7 cellular contexts compared by ENCODE assay signal in the genomic region with DNA sequence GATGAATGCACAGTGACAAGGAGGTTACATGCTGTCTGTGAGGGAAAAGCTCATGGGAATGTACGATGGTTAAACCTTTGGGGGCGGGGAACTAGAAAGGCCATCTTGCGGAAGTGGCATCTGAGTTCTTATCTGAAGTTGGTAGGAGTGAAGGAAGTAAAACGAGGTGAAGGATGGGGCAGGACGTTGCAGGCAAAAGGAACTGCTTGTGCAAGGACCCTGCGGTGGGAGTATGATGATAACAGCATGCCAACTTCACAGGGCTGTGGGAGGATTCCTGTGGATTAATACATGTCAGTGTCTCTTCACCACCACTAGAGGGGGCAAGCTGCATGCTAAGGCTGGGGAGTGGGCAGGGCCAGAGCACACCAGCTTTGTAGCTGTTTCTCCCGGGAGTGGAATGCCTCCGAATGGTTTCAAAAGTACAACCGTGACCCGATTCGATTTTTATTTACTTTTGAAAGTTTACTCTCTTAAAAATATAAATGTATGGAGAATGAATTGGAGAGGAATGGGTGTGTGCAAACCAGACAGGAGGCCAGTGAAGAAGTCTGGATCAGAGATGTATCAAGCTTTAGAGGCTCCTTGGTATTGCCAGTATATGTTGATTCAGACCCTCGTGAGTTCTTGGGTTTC.
DNase-seq lines count a peak whose midpoint lies in the region; ATAC-seq and TF ChIP-seq lines count a peak whose summit lies in the region.

No MANE protein-coding gene starts in this region.

- no peak overlapping the region for H3K4me3 ChIP-seq in GM12864 (ENCODE audit: low read depth, low read length)
- H3K4me3 ChIP-seq in HAP-1 = 0 out of 2 replicates have a peak overlapping the region, but pooled peaks have one; percentile 8
- H3K4me3 ChIP-seq in Loucy (ENCODE audit: low read length, poor library complexity, severe bottlenecking) = no peak overlapping the region
- H3K4me3 ChIP-seq in adrenal gland = peak overlapping the region in 1 of 4 donors; percentile 24
- peak overlapping the region in 6 of 10 donors; percentile 8 to 37 (median 22) for H3K4me3 ChIP-seq in heart right ventricle

- in situ Hi-C loops in HAP-1 (cut with MboI; ENCODE audit: low sequenced_read_pairs) (no loop called here), SK-MEL-5 (cut with HindIII; ENCODE audit: low pct_unique_long_range_greater_than_20kb, low sequenced_read_pairs) (no loop called here)

- DNase-seq in GM12864 (ENCODE audit: low read depth) (no peak), HAP-1 (ENCODE audit: low spot score in 2 of 2) (peak; percentile 72 to 79), SK-MEL-5 (ENCODE audit: low read depth, low spot score) (peak; percentile 76), adrenal gland (peak; percentile 59 to 79 (median 73)), heart right ventricle (peak; percentile 32 to 61), pulmonary artery endothelial cell (ENCODE audit: low read depth, low spot score) (peak; percentile 32)

- no peak overlapping the region for H3K4me2 ChIP-seq in Loucy (ENCODE audit: low read depth, low read length, poor library complexity, severe bottlenecking)

- H3K27me3 ChIP-seq in HAP-1 (ENCODE audit: low read depth) (no peaks in the 10 kb centered on the region), Loucy (ENCODE audit: insufficient read depth, low read length, poor library complexity, severe bottlenecking) (no peaks in the 10 kb centered on the region), adrenal gland (no peaks in the 10 kb centered on the region), heart right ventricle (no peaks in the 10 kb centered on the region)

- ATAC-seq in heart right ventricle = peak; percentile 89 to 96 (median 94)

- TF ChIP-seq CTCF in GM12864 (IDR thresholded peaks at IDR 0.05; ENCODE audit: low read depth, low read length, missing control alignments) = peak; percentile 94
- TF ChIP-seq CTCF in Loucy (conservative IDR thresholded peaks at IDR 0.05; ENCODE audit: low read length) = peak; percentile 66
- peak; percentile 80 to 92 (median 90) for TF ChIP-seq CTCF in adrenal gland (IDR thresholded peaks at IDR 0.05)
- TF ChIP-seq CTCF in heart right ventricle (IDR thresholded peaks at IDR 0.05) = peak; percentile 87 to 95 (median 93)

- H3K9me2 ChIP-seq in Loucy (replicated peaks; ENCODE audit: low read depth, low read length) = no peaks in the 10 kb centered on the region

- peaks cover 4% of the 10 kb centered on the region for H4K20me1 ChIP-seq in Loucy (ENCODE audit: insufficient read depth, low read length, poor library complexity, severe bottlenecking)

- no peaks in the 10 kb centered on the region for H3F3A ChIP-seq in Loucy (ENCODE audit: low read depth)

- TF ChIP-seq POLR2A in adrenal gland (IDR thresholded peaks at IDR 0.05) = no peak

- 14 to 20% (median 16%) methylated on average over 12 of the region's 12 CpGs for WGBS in adrenal gland, 4 donors
- WGBS in heart right ventricle, 2 donors = 11 to 13% methylated on average over 12 of the region's 12 CpGs

- H3K27ac ChIP-seq in adrenal gland = no peak overlapping the region
- peak overlapping the region in 1 of 10 donors; percentile 36 for H3K27ac ChIP-seq in heart right ventricle

- no peaks in the 10 kb centered on the region; the same call in none of the 2 replicates for H3K4me1 ChIP-seq in HAP-1
- H3K4me1 ChIP-seq in Loucy (ENCODE audit: insufficient read depth, low read length, poor library complexity, severe bottlenecking) = no peaks in the 10 kb centered on the region
- H3K4me1 ChIP-seq in adrenal gland (replicated peaks in 1 of 2) = no peaks in the 10 kb centered on the region
- peaks cover 0 to 11% (median 0%) of the 10 kb centered on the region in 9 donors for H3K4me1 ChIP-seq in heart right ventricle

- no peak overlapping the region for H2AFZ ChIP-seq in Loucy (ENCODE audit: low read length)

- intact Hi-C loops in adrenal gland (cut with DNase I) = loop anchor here (5.0 to 10.0 kb wide), 2 partner anchors 146 to 414 kb away; partner anchors contain the start of gene LSM11 (in 1 of the 2)
- intact Hi-C loops in heart right ventricle (cut with DNase I) = loop anchor here in 7 of 10 donors (1.0 to 10.0 kb wide), 9 partner anchors 144 to 414 kb away; partner anchors contain the start of gene LSM11 (in 2 of the 7)

- H3K79me2 ChIP-seq in Loucy (ENCODE audit: insufficient read depth, low read length) = no peaks in the 10 kb centered on the region

- H3K9ac ChIP-seq in Loucy (ENCODE audit: low read depth, low read length, poor library complexity, severe bottlenecking) = no peak overlapping the region

- H3K36me3 ChIP-seq in HAP-1 (replicated peaks) (peaks cover 33% of the 10 kb centered on the region), Loucy (ENCODE audit: insufficient read depth, low read length) (peaks cover 89% of the 10 kb centered on the region; the same call in 1 of the 2 replicates), adrenal gland (replicated peaks in 1 of 2) (peaks cover 0 to 11% of the 10 kb centered on the region in 2 donors), heart right ventricle (peaks cover 0 to 72% (median 8%) of the 10 kb centered on the region in 9 donors)

- H3K9me3 ChIP-seq in HAP-1 (no peaks in the 10 kb centered on the region), Loucy (ENCODE audit: insufficient read depth, low read depth, low read length) (no peaks in the 10 kb centered on the region), adrenal gland (replicated peaks in 1 of 3) (no peaks in the 10 kb centered on the region), heart right ventricle (no peaks in the 10 kb centered on the region)

Comparison
In these comparisons a context has a peak if more than half of its experiments do, and no peak if none do; other contexts are left out.
1. H3K4me3 ChIP-seq: peak in HAP-1 (single experiment) and heart right ventricle (6 of 10); none in GM12864 (single experiment) and Loucy (single experiment).
2. Peak in every context shown above with its lines, with median percentiles within 50 percentile points of each other: CTCF ChIP-seq.